17 cellular contexts compared by ENCODE assay signal in genomic region chr5:37717276-37717612, GRCh38.
A peak's percentile ranks its signal among the peaks of the same experiment; 100 is the strongest.
DNase-seq lines count a peak whose midpoint lies in the region; ATAC-seq and TF ChIP-seq lines count a peak whose summit lies in the region.
"Had no signal": no experiment of that assay in that cellular context is flagged by ENCODE, and none has a peak within 500 bp of the region (broad histone marks: within the 10 kb centered on the region; RNA-seq: fewer than 3 reads in every experiment).

No MANE protein-coding gene starts in this region.

- H3K9me3 ChIP-seq in SJSA1 (replicated peaks) (no peaks in the 10 kb centered on the region), hepatocyte (ENCODE audit: low read depth) (no peaks in the 10 kb centered on the region)

- H3K4me2 ChIP-seq in hepatocyte, result peak overlapping the region; percentile 66

- no peak overlapping the region for H3K27ac Mint-ChIP-seq in Calu3 (ENCODE audit: unreplicated experiment)
- H3K27ac Mint-ChIP-seq: activated CD8-positive, alpha-beta memory T cell treated with anti-CD3 and anti-CD28 coated beads, Interleukin-2, amount 10 ng/mL, durations not matched to agents 7 days and 5 days; activated T-helper 2 cell treated with anti-CD3 and anti-CD28 coated beads, Interferon-gamma antibody, Interleukin-2, Interleukin-4, amounts not matched to agents 10 μg/mL and 5 μg/mL and 100 μg/mL, durations not matched to agents 14 hours and 24 hours and 36 hours; stimulated activated memory B cell treated with anti-CD40 and anti-IgM and Interleukin-4, amounts not matched to agents 10 μg/mL and 1 μg/mL and 100 μg/mL, for 72 hours had no signal

- no peak for ATAC-seq in HG03108 (IDR thresholded peaks at IDR 0.05; ENCODE audit: unreplicated experiment)
- ATAC-seq: activated CD8-positive, alpha-beta memory T cell treated with anti-CD3 and anti-CD28 coated beads, Interleukin-2, amount 10 ng/mL, durations not matched to agents 7 days and 5 days; stimulated activated memory B cell treated with anti-CD40 and anti-IgM and Interleukin-4, amounts not matched to agents 10 μg/mL and 1 μg/mL and 100 μg/mL, for 72 hours had no signal

- DNase-seq in Calu3 (no peak), SJSA1 (ENCODE audit: low read depth in 1 of 2, low spot score in 2 of 2) (no peak), hepatocyte (ENCODE audit: low spot score) (no peak), NCI-H2081 (lab: John Stamatoyannopoulos, UW) (no peak)
- no peak for DNase-seq in activated T-cell treated with anti-CD3 and anti-CD28 coated beads, Interleukin-2, amount 50 U/mL, for 1 hour
- no peak for DNase-seq in activated CD4-positive, alpha-beta T cell treated with anti-CD3 and anti-CD28 coated beads, Interleukin-2, amount 50 U/mL, for 1 hour
- DNase-seq: activated CD4-positive, alpha-beta T cell treated with anti-CD3 and anti-CD28 coated beads for 4 hours; activated CD8-positive, alpha-beta memory T cell treated with anti-CD3 and anti-CD28 coated beads, Interleukin-2, amount 10 ng/mL, durations not matched to agents 7 days and 5 days; DND-41; Karpas-422; left ventricle myocardium superior had no signal

- peak overlapping the region; percentile 44 for H3K27ac ChIP-seq in SJSA1
- peak overlapping the region; percentile 29 for H3K27ac ChIP-seq in hepatocyte
- peak overlapping the region; percentile 60 for H3K27ac ChIP-seq in rectal smooth muscle tissue (ENCODE audit: low read depth, low read length)
- H3K27ac ChIP-seq: RWPE1 had no signal

- BruUV-seq in Calu3 (replicated peaks; lab: Mats Ljungman, UMichigan), result no TSS peak

- no peak overlapping the region for H2AFZ ChIP-seq in hepatocyte

- peaks cover 16% of the 10 kb centered on the region for H3K4me1 Mint-ChIP-seq in Calu3 (ENCODE audit: low read depth, unreplicated experiment)
- H3K4me1 Mint-ChIP-seq: stimulated activated memory B cell treated with anti-CD40 and anti-IgM and Interleukin-4, amounts not matched to agents 10 μg/mL and 1 μg/mL and 100 μg/mL, for 72 hours had no signal

- H3K36me3 ChIP-seq in SJSA1 (no peaks in the 10 kb centered on the region), hepatocyte (replicated peaks; ENCODE audit: insufficient read depth, low read depth) (no peaks in the 10 kb centered on the region), rectal smooth muscle tissue (ENCODE audit: control insufficient read depth, insufficient read depth, low read length) (no peaks in the 10 kb centered on the region)

- TF ChIP-seq CTCF in Calu3 (IDR thresholded peaks at IDR 0.05; ENCODE audit: unreplicated experiment) (no peak), hepatocyte (IDR thresholded peaks at IDR 0.05; ENCODE audit: poor library complexity) (no peak)

- H3K9me2 ChIP-seq in hepatocyte (replicated peaks; ENCODE audit: insufficient read depth), result no peaks in the 10 kb centered on the region

- no peaks in the 10 kb centered on the region for H3K9me3 Mint-ChIP-seq in Calu3 (ENCODE audit: low read depth, unreplicated experiment)
- H3K9me3 Mint-ChIP-seq: activated T-helper 2 cell treated with anti-CD3 and anti-CD28 coated beads, Interferon-gamma antibody, Interleukin-2, Interleukin-4, amounts not matched to agents 10 μg/mL and 5 μg/mL and 100 μg/mL, durations not matched to agents 14 hours and 24 hours and 36 hours; stimulated activated memory B cell treated with anti-CD40 and anti-IgM and Interleukin-4, amounts not matched to agents 10 μg/mL and 1 μg/mL and 100 μg/mL, for 72 hours had no signal

- peaks cover 54% of the 10 kb centered on the region for H3K4me1 ChIP-seq in SJSA1 (replicated peaks)
- peaks cover 21% of the 10 kb centered on the region for H3K4me1 ChIP-seq in hepatocyte (ENCODE audit: insufficient read depth)
- H3K4me1 ChIP-seq in rectal smooth muscle tissue (ENCODE audit: control insufficient read depth, insufficient read depth, low read length), result peaks cover 17% of the 10 kb centered on the region

- no peaks in the 10 kb centered on the region for H3K79me2 ChIP-seq in hepatocyte

- H3K27me3 ChIP-seq in SJSA1 (replicated peaks) (no peaks in the 10 kb centered on the region), hepatocyte (no peaks in the 10 kb centered on the region), rectal smooth muscle tissue (ENCODE audit: control insufficient read depth, insufficient read depth, low read length) (no peaks in the 10 kb centered on the region)

- H4K20me1 ChIP-seq in hepatocyte (ENCODE audit: insufficient read depth, poor library complexity, severe bottlenecking), result no peaks in the 10 kb centered on the region

- CTCF ChIA-PET in Calu3 (lab: Charles Lee), result interaction anchor here (0.9 kb wide), 1 partner anchor 15 kb away, joined by 4 read pairs; no protein-coding TSS in a partner anchor

- no peaks in the 10 kb centered on the region for H3K36me3 Mint-ChIP-seq in Calu3 (ENCODE audit: insufficient read depth, unreplicated experiment)

- no peaks in the 10 kb centered on the region for H3K27me3 Mint-ChIP-seq in Calu3 (ENCODE audit: unreplicated experiment)
- H3K27me3 Mint-ChIP-seq: stimulated activated memory B cell treated with anti-CD40 and anti-IgM and Interleukin-4, amounts not matched to agents 10 μg/mL and 1 μg/mL and 100 μg/mL, for 72 hours had no signal

- no peak overlapping the region for H3K9ac ChIP-seq in rectal smooth muscle tissue (ENCODE audit: low read length)

- H3K4me3 ChIP-seq in SJSA1 (no peak overlapping the region), hepatocyte (no peak overlapping the region), rectal smooth muscle tissue (ENCODE audit: low read length) (no peak overlapping the region)
- H3K4me3 ChIP-seq: coronary artery had no signal

- H3K4me3 Mint-ChIP-seq in Calu3 (ENCODE audit: low read depth, unreplicated experiment), result peak overlapping the region; percentile 13
- H3K4me3 Mint-ChIP-seq: activated CD8-positive, alpha-beta memory T cell treated with anti-CD3 and anti-CD28 coated beads, Interleukin-2, amount 10 ng/mL, durations not matched to agents 7 days and 5 days; stimulated activated memory B cell treated with anti-CD40 and anti-IgM and Interleukin-4, amounts not matched to agents 10 μg/mL and 1 μg/mL and 100 μg/mL, for 72 hours had no signal

- intact Hi-C loops in Calu3 (cut with micrococcal nuclease; ENCODE audit: unreplicated experiment), result loop anchor here (10.0 kb wide), 1 partner anchor 302 kb away; no protein-coding TSS in a partner anchor

- WGBS in hepatocyte (ENCODE audit: low lambda C conversion rate, missing lambda C conversion rate), result 33% methylated on average over 2 of the region's 2 CpGs
